17 cellular contexts compared by ENCODE assay signal in genomic region chr10:122264442-122264841, GRCh38. TPM values are rescaled to one million over a fixed set of nuclear protein-coding genes. Genes with fewer than 3 reads are reported as not detected.
DNase-seq lines count a peak whose midpoint lies in the region; TF ChIP-seq lines count a peak whose summit lies in the region.
"Had no signal": no experiment of that assay in that cellular context is flagged by ENCODE, and none has a peak within 500 bp of the region (broad histone marks: within the 10 kb centered on the region; RNA-seq: fewer than 3 reads in every experiment).

No MANE protein-coding gene starts in this region.

- no peaks in the 10 kb centered on the region; the same call in 1 of the 2 replicates for H3K9me3 ChIP-seq in AG04450 (ENCODE audit: control insufficient read depth, insufficient read depth, low read length)
- no peaks in the 10 kb centered on the region for H3K9me3 ChIP-seq in colonic mucosa
- H3K9me3 ChIP-seq: gastrocnemius medialis had no signal

- H3K4me1 Mint-ChIP-seq in mesothelial cell of epicardium: peaks cover 46% of the 10 kb centered on the region
- H3K4me1 Mint-ChIP-seq: activated naive CD8-positive, alpha-beta T cell treated with anti-CD3 and anti-CD28 coated beads, Interleukin-2, amount 10 ng/mL, durations not matched to agents 7 days and 5 days had no signal

- H3K36me3 Mint-ChIP-seq in mesothelial cell of epicardium: peaks cover 22% of the 10 kb centered on the region
- H3K36me3 Mint-ChIP-seq: activated CD4-positive, alpha-beta memory T cell treated with anti-CD3 and anti-CD28 coated beads for 36 hours; activated naive CD8-positive, alpha-beta T cell treated with anti-CD3 and anti-CD28 coated beads, Interleukin-2, amount 10 ng/mL, durations not matched to agents 7 days and 5 days had no signal

- CTCF ChIA-PET in AG04450 (lab: Charles Lee): interaction anchor here (0.8 to 1.5 kb wide), 5 partner anchors 15 to 301 kb away, joined by 3 to 6 read pairs (median 4); no protein-coding TSS in a partner anchor

- no peaks in the 10 kb centered on the region for H3K4me1 ChIP-seq in colonic mucosa

- H3K27me3 ChIP-seq in AG04450 (ENCODE audit: control insufficient read depth, insufficient read depth, low read length) (no peaks in the 10 kb centered on the region), colonic mucosa (no peaks in the 10 kb centered on the region)
- H3K27me3 ChIP-seq: gastrocnemius medialis had no signal

- intact Hi-C loops in colonic mucosa (cut with DNase I): no loop called here

- peaks cover 24% of the 10 kb centered on the region for H3K9me3 Mint-ChIP-seq in mesothelial cell of epicardium
- H3K9me3 Mint-ChIP-seq: central memory CD8-positive, alpha-beta T cell had no signal

- POLR2A ChIA-PET in AG04450 (lab: Yijun Ruan, JAX): interaction anchor here (0.9 kb wide), 1 partner anchor 152 kb away, joined by 3 read pairs; no protein-coding TSS in a partner anchor

- no peak overlapping the region for H3K4me3 Mint-ChIP-seq in mesothelial cell of epicardium
- H3K4me3 Mint-ChIP-seq: activated CD4-positive, alpha-beta memory T cell treated with anti-CD3 and anti-CD28 coated beads for 36 hours; activated naive CD8-positive, alpha-beta T cell treated with anti-CD3 and anti-CD28 coated beads, Interleukin-2, amount 10 ng/mL, durations not matched to agents 7 days and 5 days; activated T-cell treated with anti-CD3 and anti-CD28 coated beads, Interleukin-2, amount 50 U/mL, for 72 hours; central memory CD8-positive, alpha-beta T cell; natural killer cell had no signal

- H3K27me3 Mint-ChIP-seq in mesothelial cell of epicardium (ENCODE audit: low read depth): no peaks in the 10 kb centered on the region

- TF ChIP-seq CTCF in AG04450 (IDR thresholded peaks at IDR 0.05; ENCODE audit: low read depth, low read length) (no peak), colonic mucosa (IDR thresholded peaks at IDR 0.05) (no peak), mesothelial cell of epicardium (IDR thresholded peaks at IDR 0.05; ENCODE audit: unreplicated experiment) (no peak)

- H3K27ac ChIP-seq in AG04450 (ENCODE audit: low read depth, low read length) (peak overlapping the region; percentile 80), colonic mucosa (peak overlapping the region; percentile 60)
- H3K27ac ChIP-seq: lower lobe of right lung had no signal

- no peak overlapping the region for H3K9ac ChIP-seq in colonic mucosa (ENCODE audit: low read depth in 2 of 2, low read length in 2 of 2)

- peak overlapping the region; percentile 92 for H3K27ac Mint-ChIP-seq in mesothelial cell of epicardium
- H3K27ac Mint-ChIP-seq: activated CD4-positive, alpha-beta memory T cell treated with anti-CD3 and anti-CD28 coated beads for 36 hours; activated naive CD8-positive, alpha-beta T cell treated with anti-CD3 and anti-CD28 coated beads, Interleukin-2, amount 10 ng/mL, durations not matched to agents 7 days and 5 days; activated T-cell treated with anti-CD3 and anti-CD28 coated beads, Interleukin-2, amount 50 U/mL, for 72 hours; natural killer cell had no signal

- no peaks in the 10 kb centered on the region for H3K36me3 ChIP-seq in colonic mucosa

- H3K4me3 ChIP-seq in AG04450 (ENCODE audit: low read depth, low read length) (no peak overlapping the region), colonic mucosa (no peak overlapping the region)
- H3K4me3 ChIP-seq: gastrocnemius medialis, lower lobe of right lung had no signal

- no peak for DNase-seq in AG04450 (ENCODE audit: low read depth, low spot score)
- peak; percentile 69 for DNase-seq in LoVo (ENCODE audit: low spot score)
- no peak for DNase-seq in colonic mucosa
- DNase-seq in mesothelial cell of epicardium (ENCODE audit: low spot score in 2 of 2, unreplicated experiment in 2 of 2): no peak
- DNase-seq in COR-L47 (lab: John Stamatoyannopoulos, UW): no peak
- DNase-seq in NCI-H345 treated with DMSO at 0.1 percent for 48 hours (lab: John Stamatoyannopoulos, UW; ENCODE audit: unreplicated experiment): no peak
- DNase-seq in GM19238 (ENCODE audit: insufficient read length, low spot score): no peak
- no peak for DNase-seq in nucleus accumbens (lab: John Stamatoyannopoulos, UW)
- DNase-seq: activated CD4-positive, alpha-beta memory T cell treated with anti-CD3 and anti-CD28 coated beads for 36 hours; activated naive CD8-positive, alpha-beta T cell treated with anti-CD3 and anti-CD28 coated beads, Interleukin-2, amount 10 ng/mL, durations not matched to agents 7 days and 5 days; activated T-cell treated with anti-CD3 and anti-CD28 coated beads, Interleukin-2, amount 50 U/mL, for 72 hours; lower lobe of right lung; natural killer cell; NCI-H2029; NCI-H526 had no signal

RNA-seq across cellular contexts. Expression of gene BTBD16, which starts 6.7 kb away (rescaled TPM):
- polyA plus RNA-seq in AG04450 (2011; rRNA removed): not detected in 2 replicates
- not detected in 2 replicates for polyA minus RNA-seq in AG04450 (2011; rRNA and poly(A)+ RNA removed)
- total RNA-seq in colonic mucosa (under 1 TPM; 0.13 to 0.40 TPM), mesothelial cell of epicardium (not detected in 3 replicates)
- total RNA-seq: activated CD4-positive, alpha-beta memory T cell treated with anti-CD3 and anti-CD28 coated beads for 36 hours; activated naive CD8-positive, alpha-beta T cell treated with anti-CD3 and anti-CD28 coated beads, Interleukin-2, amount 10 ng/mL, durations not matched to agents 7 days and 5 days; activated T-cell treated with anti-CD3 and anti-CD28 coated beads, Interleukin-2, amount 50 U/mL, for 72 hours; natural killer cell had no signal
